In the genomic region with DNA sequence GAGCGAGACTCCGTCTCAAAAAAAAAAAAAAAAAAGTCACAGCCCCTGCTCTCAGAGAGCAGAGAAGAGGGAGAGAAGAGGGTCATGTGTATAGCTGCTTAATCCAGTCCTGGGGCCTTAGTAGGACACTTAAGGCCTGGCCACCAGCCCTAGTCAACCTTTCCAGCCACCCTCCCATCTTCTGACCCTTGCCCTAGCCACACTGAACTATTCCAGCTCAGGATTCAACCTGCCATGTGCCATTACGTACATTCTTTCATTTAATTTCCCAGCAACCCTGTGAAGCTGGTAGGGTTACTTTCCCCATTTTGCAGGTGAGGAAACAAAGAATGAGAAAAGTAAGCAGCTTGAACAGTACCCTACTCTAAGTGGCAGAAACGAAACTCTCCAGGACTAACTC, we compare ENCODE assay signal across 16 cellular contexts. TPM values are rescaled to one million over a fixed set of nuclear protein-coding genes. Genes with fewer than 3 reads are reported as not detected.
DNase-seq lines count a peak whose midpoint lies in the region; FAIRE-seq and TF ChIP-seq lines count a peak whose summit lies in the region.
"Had no signal": no experiment of that assay in that cellular context is flagged by ENCODE, and none has a peak within 500 bp of the region (broad histone marks: within the 10 kb centered on the region; RNA-seq: fewer than 3 reads in every experiment).

No MANE protein-coding gene starts in this region.

- H3K23me2 ChIP-seq in H1 (ENCODE audit: low read depth, low read length), result peaks cover 12% of the 10 kb centered on the region; the same call in 1 of the 2 replicates

- H3K4me3 ChIP-seq in BLaER1 treated with 17β-estradiol and CSF1 and Interleukin-3, amounts not matched to agents 10 nM and 100 nM, result no peak overlapping the region
- H3K4me3 ChIP-seq in H1 (ENCODE audit: extremely low read depth in 1 of 4, insufficient read depth in 2 of 4, low read depth in 3 of 4, low read length in 4 of 4), result no peak overlapping the region
- H3K4me3 ChIP-seq in trophoblast cell (ENCODE audit: low read depth, low read length), result no peak overlapping the region
- H3K4me3 ChIP-seq: HAP-1 had no signal

- H3K27ac ChIP-seq in BLaER1 treated with 17β-estradiol and CSF1 and Interleukin-3, amounts not matched to agents 10 nM and 100 nM, result peak overlapping the region in 8 of 11 experiments; percentile 60 to 76 (median 70); a peak in 13 of 22 replicates
- H3K27ac ChIP-seq in KOPT-K1 (ENCODE audit: low read depth, low read length, poor library complexity, severe bottlenecking) (peak overlapping the region; percentile 64), H1 (ENCODE audit: low read depth, low read length) (no peak overlapping the region), trophoblast cell (ENCODE audit: low read depth, low read length) (no peak overlapping the region)

- no peak for TF ChIP-seq EP300 in H1 (IDR thresholded peaks at IDR 0.05; ENCODE audit: borderline replicate concordance in 1 of 2, low read depth in 2 of 2, low read length in 2 of 2)

- no peak overlapping the region for H4K5ac ChIP-seq in H1 (ENCODE audit: insufficient read length, low read depth, low read length)

- peaks cover 50 to 98% (median 95%) of the 10 kb centered on the region in 10 experiments for H3K4me1 ChIP-seq in BLaER1 treated with 17β-estradiol and CSF1 and Interleukin-3, amounts not matched to agents 10 nM and 100 nM
- peaks cover 16 to 55% (median 42%) of the 10 kb centered on the region in 4 experiments for H3K4me1 ChIP-seq in H1 (replicated peaks in 1 of 4; ENCODE audit: control insufficient read depth in 3 of 4, insufficient read depth in 4 of 4, low read length in 3 of 4)
- H3K4me1 ChIP-seq in trophoblast cell (ENCODE audit: control insufficient read depth in 1 of 2, insufficient read depth in 2 of 2, low read length in 2 of 2), result peaks cover 32 to 45% of the 10 kb centered on the region in 2 experiments

- H3K23ac ChIP-seq in H1 (ENCODE audit: insufficient read length) (no peak overlapping the region), trophoblast cell (ENCODE audit: low read length) (no peak overlapping the region)

- H3K79me2 ChIP-seq in H1 (ENCODE audit: control insufficient read depth in 1 of 2, insufficient read depth in 2 of 2, low read length in 2 of 2) (no peaks in the 10 kb centered on the region), trophoblast cell (ENCODE audit: control insufficient read depth, insufficient read depth, low read length, poor library complexity) (peaks cover 3% of the 10 kb centered on the region)

- H4K20me1 ChIP-seq in BLaER1 treated with 17β-estradiol and CSF1 and Interleukin-3, amounts not matched to agents 10 nM and 100 nM, result peaks cover 0 to 17% (median 0%) of the 10 kb centered on the region in 11 experiments; a peak in 5 of 22 replicates
- no peaks in the 10 kb centered on the region for H4K20me1 ChIP-seq in H1 (replicated peaks in 1 of 2; ENCODE audit: control insufficient read depth in 1 of 2, insufficient read depth in 2 of 2, low read length in 2 of 2)

- no peak for TF ChIP-seq POLR2A in H1 (IDR thresholded peaks at IDR 0.05; ENCODE audit: control extremely low read depth in 1 of 2, low read depth in 2 of 2, low read length in 2 of 2)

- H3K14ac ChIP-seq in H1 (ENCODE audit: insufficient read length) (no peak overlapping the region), trophoblast cell (ENCODE audit: low read length) (no peak overlapping the region)

- H2BK5ac ChIP-seq in H1 (ENCODE audit: low read depth, low read length) (no peak overlapping the region; the same call in 1 of the 2 replicates), trophoblast cell (ENCODE audit: low read depth, low read length, poor library complexity) (no peak overlapping the region)

- 75% methylated on average over 2 of the region's 4 CpGs; no CpG with 5 or more reads in 1 of the 2 experiments for WGBS in H1 (ENCODE audit: extremely low coverage in 1 of 2, insufficient coverage in 1 of 2, insufficient read length in 1 of 2, insufficient replicate concordance in 2 of 2, low coverage in 1 of 2, low lambda C conversion rate in 2 of 2, missing lambda C conversion rate in 1 of 2), 2 experiments
- WGBS in trophoblast cell (ENCODE audit: extremely low coverage, insufficient coverage, insufficient read length), result no CpG with 5 or more reads among the region's 4 CpGs

- no peak overlapping the region for H4K12ac ChIP-seq in trophoblast cell (ENCODE audit: low read depth, low read length)

- H4K8ac ChIP-seq in H1 (ENCODE audit: extremely low read depth, insufficient read depth, low read length), result no peak overlapping the region
- H4K8ac ChIP-seq in trophoblast cell (ENCODE audit: low read depth, low read length), result no peak overlapping the region

- H2BK120ac ChIP-seq in H1 (replicated peaks; ENCODE audit: low read depth, low read length), result peak overlapping the region; percentile 40
- H2BK120ac ChIP-seq in trophoblast cell (ENCODE audit: insufficient read depth, low read length, poor library complexity), result no peak overlapping the region

- H2BK15ac ChIP-seq in H1 (ENCODE audit: low read length), result 0 out of 2 replicates have a peak overlapping the region, but pooled peaks have one; percentile 77

- peak overlapping the region; percentile 72 to 94 (median 90); a peak in 21 of 22 replicates for H3K4me2 ChIP-seq in BLaER1 treated with 17β-estradiol and CSF1 and Interleukin-3, amounts not matched to agents 10 nM and 100 nM
- H3K4me2 ChIP-seq in H1 (ENCODE audit: insufficient read depth in 1 of 2, low read depth in 2 of 2, low read length in 2 of 2) (peak overlapping the region in 1 of 2 experiments; percentile 46; a peak in 1 of 4 replicates), trophoblast cell (ENCODE audit: low read length) (no peak overlapping the region)

- H2BK12ac ChIP-seq in H1 (ENCODE audit: low read depth, low read length) (peak overlapping the region; percentile 93; the same call in 1 of the 2 replicates), trophoblast cell (ENCODE audit: low read length) (no peak overlapping the region)

- H2AFZ ChIP-seq in H1 (ENCODE audit: low read length) (no peak overlapping the region), trophoblast cell (ENCODE audit: insufficient read depth, low read length, poor library complexity) (no peak overlapping the region)

- H3K79me1 ChIP-seq in H1 (ENCODE audit: low read depth, low read length), result no peaks in the 10 kb centered on the region
- peaks cover 14% of the 10 kb centered on the region for H3K79me1 ChIP-seq in trophoblast cell (ENCODE audit: low read length)

- H3K56ac ChIP-seq in H1 (replicated peaks; ENCODE audit: insufficient read length, low read depth, low read length), result no peak overlapping the region

- H2AK5ac ChIP-seq in H1 (ENCODE audit: low read depth, low read length) (no peak overlapping the region), trophoblast cell (ENCODE audit: low read length) (no peak overlapping the region)

- CTCF ChIA-PET in H1 (lab: Charles Lee; ENCODE audit: partially characterized antibody), result interaction anchor here (0.7 to 7.3 kb wide), 15 partner anchors 8 to 61 kb away, joined by 3 to 39 read pairs (median 6); no protein-coding TSS in a partner anchor

- FAIRE-seq in H1 (lab: Jason Lieb, UNC), result no peak
- FAIRE-seq: GM12891 had no signal

- peaks cover 0 to 4% (median 0%) of the 10 kb centered on the region in 11 experiments; a peak in 1 of 22 replicates for H3K36me3 ChIP-seq in BLaER1 treated with 17β-estradiol and CSF1 and Interleukin-3, amounts not matched to agents 10 nM and 100 nM
- H3K36me3 ChIP-seq in KOPT-K1 (ENCODE audit: insufficient read depth, low read length), result peaks cover 17% of the 10 kb centered on the region
- no peaks in the 10 kb centered on the region for H3K36me3 ChIP-seq in H1 (ENCODE audit: control insufficient read depth in 2 of 4, insufficient read depth in 4 of 4, low read length in 3 of 4)
- peaks cover 7 to 10% of the 10 kb centered on the region in 2 experiments for H3K36me3 ChIP-seq in trophoblast cell (ENCODE audit: control insufficient read depth in 1 of 2, insufficient read depth in 2 of 2, low read length in 2 of 2)
- H3K36me3 ChIP-seq: HAP-1 had no signal

- H3K9me3 ChIP-seq in BLaER1 treated with 17β-estradiol and CSF1 and Interleukin-3, amounts not matched to agents 10 nM and 100 nM (replicated peaks in 1 of 11), result no peaks in the 10 kb centered on the region
- H3K9me3 ChIP-seq in KOPT-K1 (ENCODE audit: insufficient read depth, low read length, poor library complexity, severe bottlenecking) (no peaks in the 10 kb centered on the region), H1 (ENCODE audit: insufficient read depth in 2 of 2, low read depth in 1 of 2, low read length in 1 of 2) (no peaks in the 10 kb centered on the region), trophoblast cell (ENCODE audit: insufficient read depth, low read depth, low read length) (peaks cover 1% of the 10 kb centered on the region)
- H3K9me3 ChIP-seq: HAP-1 had no signal

- DNase-seq in H1 (ENCODE audit: low read depth in 1 of 2, low spot score in 2 of 2), result no peak
- DNase-seq in trophoblast cell, result peak; percentile 67 to 81
- no peak for DNase-seq in GF-D8 (lab: John Stamatoyannopoulos, UW)
- DNase-seq in OCI-M1 (lab: John Stamatoyannopoulos, UW), result no peak
- no peak for DNase-seq in NOMO-1 treated with DMSO at 0.1 percent for 48 hours (lab: John Stamatoyannopoulos, UW; ENCODE audit: unreplicated experiment)
- DNase-seq: NCI-H1694 treated with DMSO at 0.1 percent for 48 hours; NCI-H748 treated with DMSO at 0.1 percent for 48 hours; NK-92 treated with Interleukin-12 subunit alpha and Interleukin-12 subunit beta, amount 100 ng/mL, for 24 hours; SIG-M5 had no signal

- H4K91ac ChIP-seq in H1 (replicated peaks; ENCODE audit: insufficient read length, low read length) (no peak overlapping the region), trophoblast cell (ENCODE audit: low read depth, low read length) (no peak overlapping the region)

- no peak for TF ChIP-seq CTCF in H1 (IDR thresholded peaks at IDR 0.05; ENCODE audit: control extremely low read depth in 1 of 3, insufficient read depth in 1 of 3, low read depth in 1 of 3, low read length in 3 of 3)

- POLR2A ChIA-PET in H1 (lab: Charles Lee; ENCODE audit: partially characterized antibody), result interaction anchor here (0.8 to 2.1 kb wide), 7 partner anchors 9 to 45 kb away, joined by 3 to 10 read pairs (median 4); partner anchors contain the start of gene FOXO6

- no peak overlapping the region for H3K18ac ChIP-seq in H1 (ENCODE audit: extremely low read depth, low read length)
- no peak overlapping the region for H3K18ac ChIP-seq in trophoblast cell (ENCODE audit: low read length)

- peak overlapping the region; percentile 9 for H3K4ac ChIP-seq in H1 (replicated peaks; ENCODE audit: insufficient read length, low read depth, low read length)
- no peak overlapping the region for H3K4ac ChIP-seq in trophoblast cell (ENCODE audit: low read depth, low read length)

- no peak for TF ChIP-seq RAD21 in H1 (IDR thresholded peaks at IDR 0.05 in 1 of 2, conservative IDR thresholded peaks at IDR 0.05 in 1 of 2; ENCODE audit: low read depth in 2 of 2, low read length in 2 of 2)

- H3K9ac ChIP-seq in BLaER1 treated with 17β-estradiol and CSF1 and Interleukin-3, amounts not matched to agents 10 nM and 100 nM, result peak overlapping the region in 5 of 11 experiments; percentile 43 to 67 (median 62); a peak in 8 of 22 replicates
- no peak overlapping the region for H3K9ac ChIP-seq in H1 (replicated peaks in 1 of 4; ENCODE audit: extremely low read depth in 1 of 4, low read depth in 3 of 4, low read length in 3 of 4)
- H3K9ac ChIP-seq in trophoblast cell (ENCODE audit: low read length), result no peak overlapping the region

- peak overlapping the region; percentile 100; the same call in 1 of the 2 replicates for H2BK20ac ChIP-seq in H1 (ENCODE audit: low read length)

- peaks cover 0 to 23% (median 0%) of the 10 kb centered on the region in 11 experiments; a peak in 5 of 22 replicates for H3K27me3 ChIP-seq in BLaER1 treated with 17β-estradiol and CSF1 and Interleukin-3, amounts not matched to agents 10 nM and 100 nM
- H3K27me3 ChIP-seq in H1 (replicated peaks in 1 of 4; ENCODE audit: control insufficient read depth in 3 of 4, extremely low read depth in 1 of 4, insufficient read depth in 3 of 4, low read length in 3 of 4) (peaks cover 0 to 21% (median 9%) of the 10 kb centered on the region in 4 experiments; a peak in 4 of 7 replicates), trophoblast cell (ENCODE audit: insufficient read depth, low read length) (no peaks in the 10 kb centered on the region)

RNA-seq across cellular contexts. Expression of gene FOXO6, which starts 9.0 kb away (rescaled TPM):
- total RNA-seq in H1 (2021; fragmentation: NEBNext Ultra II Directional; extraction: Animal tissue kit (Norgen Biotek cat#: 25700)), result 3.0 and 3.8 TPM in 2 replicates
- polyA plus RNA-seq in H1 (2011; rRNA removed), result 0.59 and 1.2 TPM in 2 replicates
- polyA plus RNA-seq in H1 (2011; cell fraction: cytosol; rRNA removed), result 0.52 TPM
- 1.8 TPM for polyA plus RNA-seq in H1 (2011; cell fraction: nucleus; rRNA removed)
- polyA plus RNA-seq in H1 (2012, experiment 1 of 2), result 2.2 to 4.1 TPM (median 3.4 TPM) in 4 replicates
- 1.4 TPM for polyA plus RNA-seq in H1 (2012, experiment 2 of 2)
- 1.9 TPM for polyA plus RNA-seq in H1 (2013, experiment 1 of 2)
- 1.8 TPM for polyA plus RNA-seq in H1 (2013, experiment 2 of 2)
- 0.27 and 0.54 TPM in 2 replicates for polyA minus RNA-seq in H1 (2011; rRNA and poly(A)+ RNA removed)
- 2.3 TPM for polyA minus RNA-seq in H1 (2011; cell fraction: cytosol; rRNA and poly(A)+ RNA removed)
- 2.8 TPM for polyA minus RNA-seq in H1 (2011; cell fraction: nucleus; rRNA and poly(A)+ RNA removed)
- 119 and 130 TPM in 2 replicates for polyA plus RNA-seq in trophoblast cell (2013)
- total RNA-seq: OCI-LY7; RPMI7951; T-helper 1 cell treated with Interleukin-12 subunit alpha and Interleukin-12 subunit beta and Interleukin-4 antibody, amounts not matched to agents 30 ng/mL and 1 ng/mL, for 36 hours had no signal

Comparison
In these comparisons a context has a peak if more than half of its experiments do, and no peak if none do; other contexts are left out.
1. H3K27ac ChIP-seq: peak in BLaER1 treated with 17β-estradiol and CSF1 and Interleukin-3, amounts not matched to agents 10 nM and 100 nM (8 of 11) and KOPT-K1 (single experiment); none in H1 (single experiment) and trophoblast cell (single experiment).
2. DNase-seq: peak in trophoblast cell (2 of 2); none in H1 (0 of 2), GF-D8 (single experiment), OCI-M1 (single experiment) and NOMO-1 treated with DMSO at 0.1 percent for 48 hours (single experiment).